ENCODE assay signal across 12 cellular contexts in the genomic region with DNA sequence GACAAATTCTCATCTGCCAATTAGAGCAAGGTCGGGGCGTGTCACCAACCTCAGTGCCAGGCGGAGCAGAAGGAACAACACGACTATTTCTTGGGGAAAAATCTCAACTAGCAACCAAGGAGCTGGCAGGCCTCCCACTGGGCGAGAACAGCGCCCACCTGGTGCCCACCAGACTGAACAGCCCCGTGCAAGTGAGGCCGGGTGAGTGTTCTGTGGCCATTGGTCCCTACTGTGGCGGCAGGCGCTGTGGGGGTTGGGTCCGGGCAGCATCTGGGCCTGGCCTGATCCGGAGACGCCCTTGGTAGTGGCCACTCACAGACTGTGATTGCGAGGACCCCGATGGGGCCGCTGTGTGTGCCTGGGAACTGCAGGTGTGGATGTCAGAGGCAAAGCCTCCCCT. TPM values are rescaled to one million over a fixed set of nuclear protein-coding genes. Genes with fewer than 3 reads are reported as not detected.
DNase-seq lines count a peak whose midpoint lies in the region; ATAC-seq and TF ChIP-seq lines count a peak whose summit lies in the region.
"Had no signal": no experiment of that assay in that cellular context is flagged by ENCODE, and none has a peak within 500 bp of the region (broad histone marks: within the 10 kb centered on the region; RNA-seq: fewer than 3 reads in every experiment).

No MANE protein-coding gene starts in this region.

- H3K4me1 ChIP-seq in esophagus (ENCODE audit: control insufficient read depth in 2 of 2, insufficient read depth in 2 of 2, low read length in 1 of 2): peaks cover 12 to 43% of the 10 kb centered on the region in 2 donors
- peaks cover 83 to 98% of the 10 kb centered on the region in 2 experiments for H3K4me1 ChIP-seq in neutrophil (ENCODE audit: control insufficient read depth in 1 of 2, insufficient read depth in 1 of 2, low read depth in 1 of 2, low read length in 1 of 2)

- CTCF ChIA-PET in WTC11 (lab: Charles Lee): no interaction called here

- H3K9me3 ChIP-seq in esophagus (ENCODE audit: control insufficient read depth in 2 of 2, insufficient read depth in 1 of 2, low read depth in 1 of 2, low read length in 1 of 2) (no peaks in the 10 kb centered on the region), neutrophil (no peaks in the 10 kb centered on the region)
- H3K9me3 ChIP-seq: sigmoid colon, testis had no signal

- H3K27me3 ChIP-seq in esophagus (ENCODE audit: control insufficient read depth in 1 of 2, insufficient read depth in 2 of 2, low read length in 2 of 2): no peaks in the 10 kb centered on the region
- peaks cover 24% of the 10 kb centered on the region for H3K27me3 ChIP-seq in neutrophil
- H3K27me3 ChIP-seq: sigmoid colon, testis had no signal

- H3K36me3 Mint-ChIP-seq in T-helper 2 cell treated with Interferon-gamma antibody and Interleukin-4, amounts not matched to agents 5 μg/mL and 100 μg/mL, for 36 hours (ENCODE audit: low read depth): peaks cover 20% of the 10 kb centered on the region
- H3K36me3 Mint-ChIP-seq in WTC11: peaks cover 8% of the 10 kb centered on the region

- H3K27me3 Mint-ChIP-seq in T-helper 2 cell treated with Interferon-gamma antibody and Interleukin-4, amounts not matched to agents 5 μg/mL and 100 μg/mL, for 36 hours (ENCODE audit: low read depth): no peaks in the 10 kb centered on the region
- no peaks in the 10 kb centered on the region for H3K27me3 Mint-ChIP-seq in WTC11 (ENCODE audit: low read depth)

- no peaks in the 10 kb centered on the region for H3K9me3 Mint-ChIP-seq in T-helper 2 cell treated with Interferon-gamma antibody and Interleukin-4, amounts not matched to agents 5 μg/mL and 100 μg/mL, for 36 hours
- H3K9me3 Mint-ChIP-seq in WTC11: no peaks in the 10 kb centered on the region

- peak overlapping the region; percentile 46 to 83 for H3K27ac ChIP-seq in esophagus (ENCODE audit: low read depth in 2 of 2, low read length in 1 of 2)
- H3K27ac ChIP-seq in neutrophil: peak overlapping the region; percentile 90
- H3K27ac ChIP-seq in caudate nucleus (ENCODE audit: low read depth, low read length): no peak overlapping the region
- H3K27ac ChIP-seq: testis had no signal

- no peak for ATAC-seq in WTC11

- no peak overlapping the region for H3K4me3 ChIP-seq in esophagus (ENCODE audit: low read depth in 1 of 2, low read length in 2 of 2)
- H3K4me3 ChIP-seq in neutrophil (ENCODE audit: low read depth in 1 of 2, low read length in 1 of 2): peak overlapping the region; percentile 49 to 72
- H3K4me3 ChIP-seq: sigmoid colon, testis had no signal

- 75 to 77% methylated on average over 16 of the region's 16 CpGs for WGBS in esophagus, 2 donors

- TF ChIP-seq CTCF in WTC11 (IDR thresholded peaks at IDR 0.05): no peak
- TF ChIP-seq CTCF in neutrophil (IDR thresholded peaks at IDR 0.05): no peak

- peak overlapping the region; percentile 77 for H3K4me3 Mint-ChIP-seq in T-helper 2 cell treated with Interferon-gamma antibody and Interleukin-4, amounts not matched to agents 5 μg/mL and 100 μg/mL, for 36 hours
- no peak overlapping the region for H3K4me3 Mint-ChIP-seq in WTC11

- no peak for DNase-seq in T-helper 2 cell treated with Interferon-gamma antibody and Interleukin-4, amounts not matched to agents 5 μg/mL and 100 μg/mL, for 36 hours (ENCODE audit: low spot score)
- DNase-seq in T-helper 2 cell (no peak), WTC11 (ENCODE audit: low spot score) (no peak), caudate nucleus (lab: John Stamatoyannopoulos, UW) (no peak), NCI-H226 (no peak), HuH-7 (ENCODE audit: low spot score) (no peak)
- DNase-seq: 8988T, NCI-H1436, sigmoid colon, testis had no signal

- peaks cover 40% of the 10 kb centered on the region for H3K4me1 Mint-ChIP-seq in T-helper 2 cell treated with Interferon-gamma antibody and Interleukin-4, amounts not matched to agents 5 μg/mL and 100 μg/mL, for 36 hours (ENCODE audit: low read depth)
- H3K4me1 Mint-ChIP-seq in WTC11: peaks cover 20% of the 10 kb centered on the region

- H3K36me3 ChIP-seq in esophagus (ENCODE audit: control insufficient read depth in 2 of 2, insufficient read depth in 2 of 2, low read length in 1 of 2) (peaks cover 0 to 18% of the 10 kb centered on the region in 2 donors), neutrophil (peaks cover 52% of the 10 kb centered on the region)

- POLR2A ChIA-PET in WTC11 (lab: Charles Lee): no interaction called here

- peak overlapping the region; percentile 95 for H3K27ac Mint-ChIP-seq in T-helper 2 cell treated with Interferon-gamma antibody and Interleukin-4, amounts not matched to agents 5 μg/mL and 100 μg/mL, for 36 hours
- H3K27ac Mint-ChIP-seq in WTC11: peak overlapping the region; percentile 74

TF ChIP-seq in WTC11, 78 proteins besides CTCF, POLR2A, EP300 and RAD21:
- TF ChIP-seq HMGA2 (CRISPR knock-in tag; IDR thresholded peaks at IDR 0.05) (no peak), ZNF671 (CRISPR knock-in tag; IDR thresholded peaks at IDR 0.05) (no peak), TCF7 (CRISPR knock-in tag; IDR thresholded peaks at IDR 0.05; ENCODE audit: low read depth) (no peak), CREB1 (CRISPR knock-in tag; IDR thresholded peaks at IDR 0.05) (no peak), JUN (CRISPR knock-in tag; IDR thresholded peaks at IDR 0.05) (no peak), NR3C1 (CRISPR knock-in tag; conservative IDR thresholded peaks at IDR 0.05; ENCODE audit: low read depth) (no peak), NR2C2 (CRISPR knock-in tag; IDR thresholded peaks at IDR 0.05) (no peak), ZNF423 (CRISPR knock-in tag; IDR thresholded peaks at IDR 0.05) (no peak)
- TF ChIP-seq, protein P1, sequence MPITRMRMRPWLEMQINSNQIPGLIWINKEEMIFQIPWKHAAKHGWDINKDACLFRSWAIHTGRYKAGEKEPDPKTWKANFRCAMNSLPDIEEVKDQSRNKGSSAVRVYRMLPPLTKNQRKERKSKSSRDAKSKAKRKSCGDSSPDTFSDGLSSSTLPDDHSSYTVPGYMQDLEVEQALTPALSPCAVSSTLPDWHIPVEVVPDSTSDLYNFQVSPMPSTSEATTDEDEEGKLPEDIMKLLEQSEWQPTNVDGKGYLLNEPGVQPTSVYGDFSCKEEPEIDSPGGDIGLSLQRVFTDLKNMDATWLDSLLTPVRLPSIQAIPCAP (CRISPR knock-in tag; IDR thresholded peaks at IDR 0.05): no peak
- TF ChIP-seq, protein P2, sequence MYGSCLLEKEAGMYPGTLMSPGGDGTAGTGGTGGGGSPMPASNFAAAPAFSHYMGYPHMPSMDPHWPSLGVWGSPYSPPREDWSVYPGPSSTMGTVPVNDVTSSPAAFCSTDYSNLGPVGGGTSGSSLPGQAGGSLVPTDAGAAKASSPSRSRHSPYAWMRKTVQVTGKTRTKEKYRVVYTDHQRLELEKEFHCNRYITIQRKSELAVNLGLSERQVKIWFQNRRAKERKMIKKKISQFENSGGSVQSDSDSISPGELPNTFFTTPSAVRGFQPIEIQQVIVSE (CRISPR knock-in tag; IDR thresholded peaks at IDR 0.05; ENCODE audit: borderline replicate concordance): no peak
- TF ChIP-seq, protein P3, sequence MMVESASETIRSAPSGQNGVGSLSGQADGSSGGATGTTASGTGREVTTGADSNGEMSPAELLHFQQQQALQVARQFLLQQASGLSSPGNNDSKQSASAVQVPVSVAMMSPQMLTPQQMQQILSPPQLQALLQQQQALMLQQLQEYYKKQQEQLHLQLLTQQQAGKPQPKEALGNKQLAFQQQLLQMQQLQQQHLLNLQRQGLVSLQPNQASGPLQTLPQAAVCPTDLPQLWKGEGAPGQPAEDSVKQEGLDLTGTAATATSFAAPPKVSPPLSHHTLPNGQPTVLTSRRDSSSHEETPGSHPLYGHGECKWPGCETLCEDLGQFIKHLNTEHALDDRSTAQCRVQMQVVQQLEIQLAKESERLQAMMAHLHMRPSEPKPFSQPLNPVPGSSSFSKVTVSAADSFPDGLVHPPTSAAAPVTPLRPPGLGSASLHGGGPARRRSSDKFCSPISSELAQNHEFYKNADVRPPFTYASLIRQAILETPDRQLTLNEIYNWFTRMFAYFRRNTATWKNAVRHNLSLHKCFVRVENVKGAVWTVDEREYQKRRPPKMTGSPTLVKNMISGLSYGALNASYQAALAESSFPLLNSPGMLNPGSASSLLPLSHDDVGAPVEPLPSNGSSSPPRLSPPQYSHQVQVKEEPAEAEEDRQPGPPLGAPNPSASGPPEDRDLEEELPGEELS (CRISPR knock-in tag; IDR thresholded peaks at IDR 0.05): no peak
- TF ChIP-seq, protein P4, sequence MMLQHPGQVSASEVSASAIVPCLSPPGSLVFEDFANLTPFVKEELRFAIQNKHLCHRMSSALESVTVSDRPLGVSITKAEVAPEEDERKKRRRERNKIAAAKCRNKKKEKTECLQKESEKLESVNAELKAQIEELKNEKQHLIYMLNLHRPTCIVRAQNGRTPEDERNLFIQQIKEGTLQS (CRISPR knock-in tag; conservative IDR thresholded peaks at IDR 0.05): no peak

RNA-seq across cellular contexts. Expression of a gene that starts 11.5 kb away (rescaled TPM):
- 76.7 to 95.6 TPM (median 79.2 TPM) in 3 replicates for total RNA-seq in WTC11 (2021)
- polyA plus RNA-seq in esophagus: 10 to 100 TPM in 1 of 2 donors, 1 to 10 TPM in 1; 9.6 to 19.8 TPM

RNA-seq across cellular contexts. Expression of a gene that starts 51.6 kb away (rescaled TPM):
- total RNA-seq in WTC11 (2021): 52.1 to 70.9 TPM (median 52.3 TPM) in 3 replicates
- polyA plus RNA-seq in esophagus: 10 to 100 TPM; 24.3 to 32.9 TPM

Comparison
In these comparisons a context has a peak if more than half of its experiments do, and no peak if none do; other contexts are left out.
1. H3K4me3 ChIP-seq: peak in neutrophil (2 of 2); none in esophagus (0 of 2).